ENCODE assay signal across 1 cellular context in the genomic region with DNA sequence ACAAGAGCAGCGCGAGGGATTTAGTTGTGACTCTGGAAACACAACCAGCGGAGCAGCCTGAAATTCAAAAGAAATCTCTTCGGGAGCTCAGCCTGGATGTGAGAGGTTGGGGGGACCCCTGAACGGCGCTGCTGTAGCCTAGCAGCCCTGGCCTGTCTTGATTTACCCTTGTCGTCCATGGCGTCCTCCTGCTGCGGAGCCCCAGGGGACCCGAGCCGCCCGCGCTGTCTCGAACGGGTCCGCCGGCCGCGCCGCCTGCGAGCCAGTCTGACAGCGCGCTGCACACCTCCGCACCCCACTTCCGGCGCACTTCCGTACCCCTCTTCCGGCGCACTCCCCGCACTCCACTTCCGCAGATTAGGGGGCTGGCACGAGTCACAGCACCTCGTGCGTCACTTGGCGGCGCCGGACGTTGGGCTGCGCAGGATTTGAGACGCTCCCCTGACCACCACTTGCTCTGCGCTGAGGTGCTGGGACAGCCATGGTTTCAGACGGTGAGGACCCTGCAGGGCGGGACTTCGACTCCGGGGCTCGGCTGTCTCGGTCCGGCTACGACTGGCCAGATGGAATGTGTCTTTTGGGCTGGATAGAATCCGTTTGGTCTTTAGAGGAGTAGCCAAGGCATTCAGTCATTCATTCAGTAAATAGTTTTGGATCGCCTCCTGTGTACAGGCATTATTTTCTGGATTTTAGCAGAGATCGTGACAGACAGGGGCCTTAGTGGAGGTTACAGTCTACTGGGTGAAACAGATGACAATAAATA.
TF ChIP-seq lines count a peak whose summit lies in the region.

A gene (minus strand): TSS at position 308 of the 763 bp plus-strand sequence. CDS start 129 bp downstream, at position 179.
A gene (plus strand): TSS at position 451 of the 763 bp plus-strand sequence. CDS start 31 bp downstream, at position 482.

TF ChIP-seq in H1, 55 proteins besides CTCF, POLR2A, EP300 and RAD21 (continued from another document):
- TF ChIP-seq YY1 (IDR thresholded peaks at IDR 0.05; ENCODE audit: low read depth, low read length): peak; percentile 84
